In the genomic region with DNA sequence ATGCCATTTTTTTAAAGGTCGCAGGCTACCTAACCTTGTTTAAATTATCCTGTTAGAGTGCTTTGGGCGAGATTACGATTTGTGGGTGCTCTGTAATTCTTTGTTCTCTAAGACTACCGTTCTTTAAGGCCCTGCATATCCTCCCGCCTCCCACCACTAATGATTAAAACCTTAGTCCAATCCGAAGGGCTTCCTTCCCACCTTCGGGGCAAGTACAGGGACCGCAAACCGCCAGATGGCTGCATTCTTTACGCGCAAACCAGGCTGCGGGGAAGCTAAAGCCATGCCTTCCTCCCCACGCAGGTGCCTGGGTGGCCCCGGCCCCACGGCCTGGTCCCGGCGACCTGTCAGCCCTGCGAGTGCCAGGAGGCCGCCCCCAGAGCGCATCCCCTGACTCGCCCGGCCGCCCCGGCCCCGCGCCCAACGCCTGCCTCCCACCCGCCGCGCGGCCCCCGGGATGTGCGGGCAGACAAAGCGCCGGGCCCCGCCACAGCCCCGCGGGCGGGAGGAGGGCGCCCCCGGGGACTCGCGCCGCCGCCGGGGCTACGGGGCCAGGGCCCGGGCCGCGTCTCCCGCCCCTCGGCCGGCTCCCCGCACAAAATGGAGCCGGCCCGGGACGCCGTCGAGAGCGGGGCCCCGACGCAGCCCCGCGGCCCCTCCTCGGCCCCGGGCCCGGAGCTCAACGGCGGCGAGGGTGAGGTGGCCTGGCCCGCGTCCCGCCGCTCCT, we compare ENCODE assay signal across 8 cellular contexts. TPM values are rescaled to one million over a fixed set of nuclear protein-coding genes. Genes with fewer than 3 reads are reported as not detected.
DNase-seq lines count a peak whose midpoint lies in the region; ATAC-seq and TF ChIP-seq lines count a peak whose summit lies in the region.

No MANE protein-coding gene starts in this region.

- H3K4me2 ChIP-seq in fibroblast of lung (ENCODE audit: extremely low read depth, insufficient read depth, low read length) = peak overlapping the region; percentile 88

- peak; percentile 30 for DNase-seq in AG04450 (ENCODE audit: low read depth, low spot score)
- DNase-seq in OCI-M1 (lab: John Stamatoyannopoulos, UW) = peak; percentile 64
- peak; percentile 11 to 30 for DNase-seq in activated T-helper 1 cell treated with anti-CD3 and anti-CD28 coated beads, Interleukin-2, amount 50 U/mL, for 16 hours (ENCODE audit: low read depth in 1 of 2, low spot score in 1 of 2)
- DNase-seq in fibroblast of lung (ENCODE audit: low read depth in 2 of 2) = peak; percentile 46 to 84
- DNase-seq in naive thymus-derived CD8-positive, alpha-beta T cell = peak; percentile 12 to 70 (median 42)

- H3K4me3 ChIP-seq in AG04450 (ENCODE audit: low read depth, low read length) (peak overlapping the region; percentile 82), fibroblast of lung (replicated peaks in 1 of 4; ENCODE audit: control extremely low read depth in 1 of 4, insufficient read depth in 1 of 4, low read depth in 3 of 4, low read length in 4 of 4) (peak overlapping the region; percentile 75 to 96 (median 84))

- H3K9me3 Mint-ChIP-seq in naive thymus-derived CD8-positive, alpha-beta T cell = no peaks in the 10 kb centered on the region
- H3K9me3 Mint-ChIP-seq in stimulated activated naive CD8-positive, alpha-beta T cell treated with anti-CD3 and anti-CD28 coated beads, Interleukin-15, Interleukin-2, amounts not matched to agents 100 ng/mL and 50 ng/mL, for 24 hours = no peaks in the 10 kb centered on the region

- H3K27ac ChIP-seq in AG04450 (ENCODE audit: low read depth, low read length) (peak overlapping the region; percentile 40), fibroblast of lung (ENCODE audit: insufficient read depth, low read length) (peak overlapping the region; percentile 79)

- H3K27ac Mint-ChIP-seq in naive thymus-derived CD8-positive, alpha-beta T cell = peak overlapping the region; percentile 51 to 96 (median 92)
- peak overlapping the region; percentile 89 for H3K27ac Mint-ChIP-seq in stimulated activated naive CD8-positive, alpha-beta T cell treated with anti-CD3 and anti-CD28 coated beads, Interleukin-15, Interleukin-2, amounts not matched to agents 100 ng/mL and 50 ng/mL, for 24 hours

- no peak overlapping the region for H2AFZ ChIP-seq in fibroblast of lung (ENCODE audit: low read length)

- H3K4me3 Mint-ChIP-seq in naive thymus-derived CD8-positive, alpha-beta T cell = peak overlapping the region; percentile 72 to 94 (median 90)
- peak overlapping the region; percentile 88 for H3K4me3 Mint-ChIP-seq in stimulated activated naive CD8-positive, alpha-beta T cell treated with anti-CD3 and anti-CD28 coated beads, Interleukin-15, Interleukin-2, amounts not matched to agents 100 ng/mL and 50 ng/mL, for 24 hours

- H4K20me1 ChIP-seq in fibroblast of lung (ENCODE audit: control insufficient read depth, extremely low read depth, insufficient read depth, low read length) = peaks cover 2% of the 10 kb centered on the region

- peak overlapping the region; percentile 85 for H3K9ac ChIP-seq in fibroblast of lung (ENCODE audit: insufficient read depth, low read length)

- peaks cover 2% of the 10 kb centered on the region for H3K36me3 ChIP-seq in fibroblast of lung (ENCODE audit: control insufficient read depth, insufficient read depth, low read length)

- H3K79me2 ChIP-seq in fibroblast of lung (ENCODE audit: control insufficient read depth, insufficient read depth, low read length) = peaks cover 37% of the 10 kb centered on the region

- TF ChIP-seq CTCF in AG04450 (IDR thresholded peaks at IDR 0.05; ENCODE audit: low read depth, low read length) (no peak), fibroblast of lung (conservative IDR thresholded peaks at IDR 0.05 in 1 of 2, IDR thresholded peaks at IDR 0.05 in 1 of 2; ENCODE audit: low read depth in 1 of 2, low read length in 2 of 2) (no peak)

- peaks cover 8 to 19% (median 11%) of the 10 kb centered on the region in 4 donors for H3K4me1 Mint-ChIP-seq in naive thymus-derived CD8-positive, alpha-beta T cell
- peaks cover 32% of the 10 kb centered on the region for H3K4me1 Mint-ChIP-seq in stimulated activated naive CD8-positive, alpha-beta T cell treated with anti-CD3 and anti-CD28 coated beads, Interleukin-15, Interleukin-2, amounts not matched to agents 100 ng/mL and 50 ng/mL, for 24 hours (ENCODE audit: low read depth)

- peaks cover 12% of the 10 kb centered on the region for H3K4me1 ChIP-seq in fibroblast of lung (ENCODE audit: control insufficient read depth, extremely low read depth, insufficient read depth, low read length)

- H3K36me3 Mint-ChIP-seq in naive thymus-derived CD8-positive, alpha-beta T cell = peaks cover 0 to 4% (median 0%) of the 10 kb centered on the region in 3 donors
- H3K36me3 Mint-ChIP-seq in stimulated activated naive CD8-positive, alpha-beta T cell treated with anti-CD3 and anti-CD28 coated beads, Interleukin-15, Interleukin-2, amounts not matched to agents 100 ng/mL and 50 ng/mL, for 24 hours (ENCODE audit: low read depth) = peaks cover 9% of the 10 kb centered on the region

- POLR2A ChIA-PET in AG04450 (lab: Yijun Ruan, JAX) = interaction anchor here (0.6 to 1.8 kb wide), 16 partner anchors 8 to 171 kb away, joined by 3 to 14 read pairs (median 4); partner anchors contain the start of gene TDG
- POLR2A ChIA-PET in naive thymus-derived CD8-positive, alpha-beta T cell (lab: Charles Lee) = interaction anchor here (0.5 to 3.2 kb wide), 15 partner anchors 12 to 1099 kb away, joined by 3 to 29 read pairs (median 6); partner anchors contain the start of genes APPL2, HCFC2, HSP90B1 and NT5DC3

- no peaks in the 10 kb centered on the region for H3K27me3 Mint-ChIP-seq in naive thymus-derived CD8-positive, alpha-beta T cell
- no peaks in the 10 kb centered on the region for H3K27me3 Mint-ChIP-seq in stimulated activated naive CD8-positive, alpha-beta T cell treated with anti-CD3 and anti-CD28 coated beads, Interleukin-15, Interleukin-2, amounts not matched to agents 100 ng/mL and 50 ng/mL, for 24 hours

- CTCF ChIA-PET in AG04450 (lab: Charles Lee) = interaction anchor here (0.5 to 1.0 kb wide), 2 partner anchors 15 to 30 kb away, joined by 3 to 4 read pairs; no protein-coding TSS in a partner anchor

- no peaks in the 10 kb centered on the region for H3K9me3 ChIP-seq in AG04450 (ENCODE audit: control insufficient read depth, insufficient read depth, low read length)
- H3K9me3 ChIP-seq in fibroblast of lung (ENCODE audit: control insufficient read depth, insufficient read depth, low read depth, low read length) = no peaks in the 10 kb centered on the region

- peak; percentile 29 for ATAC-seq in GM18861 (IDR thresholded peaks at IDR 0.05; ENCODE audit: unreplicated experiment)
- peak; percentile 24 for ATAC-seq in HG03095 (IDR thresholded peaks at IDR 0.05; ENCODE audit: unreplicated experiment)
- peak; percentile 25 to 28 for ATAC-seq in naive thymus-derived CD8-positive, alpha-beta T cell

- H3K27me3 ChIP-seq in AG04450 (ENCODE audit: control insufficient read depth, insufficient read depth, low read length) (no peaks in the 10 kb centered on the region), fibroblast of lung (ENCODE audit: control insufficient read depth, insufficient read depth, low read length) (no peaks in the 10 kb centered on the region)

RNA-seq across cellular contexts. Expression of gene NFYB, which starts 0.7 kb away (rescaled TPM):
- polyA plus RNA-seq in AG04450 (2011; rRNA removed) = 34.2 and 57.9 TPM in 2 replicates
- polyA minus RNA-seq in AG04450 (2011; rRNA and poly(A)+ RNA removed) = 12.0 and 23.2 TPM in 2 replicates
- 32.2 and 48.0 TPM in 2 replicates for total RNA-seq in fibroblast of lung
- 30.0 and 39.9 TPM in 2 replicates for polyA plus RNA-seq in fibroblast of lung
- 23.0 and 29.8 TPM in 2 replicates for polyA plus RNA-seq in fibroblast of lung (2012)
- 1.2 and 2.9 TPM in 2 replicates for polyA minus RNA-seq in fibroblast of lung (ENCODE audit: low replicate concordance)
- 10 to 100 TPM; 22.7 to 26.4 TPM for total RNA-seq in naive thymus-derived CD8-positive, alpha-beta T cell
- 10 to 100 TPM; 26.0 to 38.8 (median 30.3) TPM for polyA plus RNA-seq in naive thymus-derived CD8-positive, alpha-beta T cell

Comparison
In these comparisons a context has a peak if more than half of its experiments do, and no peak if none do; other contexts are left out.
1. Peak in every context shown above with its lines: DNase-seq, ATAC-seq, H3K4me3 ChIP-seq and H3K27ac ChIP-seq.